ENCODE assay signal across 1 cellular context in genomic region chr3:42649783-42650182, GRCh38.
A peak's percentile ranks its signal among the peaks of the same experiment; 100 is the strongest.
TF ChIP-seq lines count a peak whose summit lies in the region.

No MANE protein-coding gene starts in this region.

TF ChIP-seq in GM12878, 131 proteins besides CTCF, POLR2A, EP300 and RAD21:
- no peak for TF ChIP-seq USF1 (IDR thresholded peaks at IDR 0.05; ENCODE audit: borderline replicate concordance, extremely low read length, insufficient read depth, low read depth, low read length)
- TF ChIP-seq TBL1XR1 (IDR thresholded peaks at IDR 0.05; ENCODE audit: low read depth, low read length) = no peak
- TF ChIP-seq BCLAF1 (IDR thresholded peaks at IDR 0.05) = no peak
- peak; percentile 17 for TF ChIP-seq BCL3 (IDR thresholded peaks at IDR 0.05; ENCODE audit: borderline replicate concordance, insufficient read depth, low read depth, low read length, poor library complexity, severe bottlenecking)
- no peak for TF ChIP-seq ZBED1 (IDR thresholded peaks at IDR 0.05; ENCODE audit: borderline replicate concordance)
- TF ChIP-seq TCF12 (IDR thresholded peaks at IDR 0.05; ENCODE audit: low read depth, low read length) = no peak
